ENCODE assay signal across 1 cellular context in the genomic region with DNA sequence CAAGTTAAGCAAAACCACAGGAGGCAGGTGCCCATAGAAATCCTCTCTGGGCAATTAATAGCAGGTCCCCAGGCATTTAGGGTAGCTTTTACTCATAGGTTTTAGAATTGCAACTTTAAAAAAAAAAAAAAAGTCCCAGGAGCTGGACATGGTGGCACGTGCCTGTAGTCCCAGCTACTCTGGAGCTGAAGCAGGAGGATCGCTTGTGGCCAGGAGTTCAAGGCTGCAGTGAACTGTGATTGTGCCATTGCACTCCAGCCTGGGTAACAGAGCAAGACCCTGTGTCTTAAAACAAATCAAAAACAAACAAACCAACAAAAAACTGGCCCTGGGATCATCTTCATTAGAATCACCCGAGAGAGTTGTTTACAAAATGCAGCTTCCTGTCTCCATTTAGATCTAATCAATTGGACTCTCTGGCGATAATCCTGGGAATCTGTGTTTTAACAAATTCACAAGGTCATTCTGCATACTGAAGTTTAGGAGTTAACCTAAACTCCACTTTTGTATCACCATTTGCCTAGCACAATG.
TF ChIP-seq lines count a peak whose summit lies in the region.

No MANE protein-coding gene starts in this region.

TF ChIP-seq in HepG2, 621 proteins besides CTCF, POLR2A, EP300 and RAD21 (continued from another document and continues in another):
- TF ChIP-seq BCL3 (CRISPR knock-in tag; IDR thresholded peaks at IDR 0.05) (0 out of 2 replicates have a peak, but pooled peaks have one; percentile 1), SMARCE1 (IDR thresholded peaks at IDR 0.05; ENCODE audit: borderline replicate concordance) (no peak), FOXO1 (CRISPR knock-in tag; IDR thresholded peaks at IDR 0.05) (no peak), ZFAT (CRISPR knock-in tag; conservative IDR thresholded peaks at IDR 0.05) (no peak), NR3C1 (CRISPR knock-in tag; IDR thresholded peaks at IDR 0.05) (no peak), MYC (CRISPR knock-in tag; IDR thresholded peaks at IDR 0.05; ENCODE audit: borderline replicate concordance) (0 out of 2 replicates have a peak, but pooled peaks have one; percentile 25), AGO2 (optimal IDR thresholded peaks at IDR 0.05; ENCODE audit: low read depth, low read length) (no peak), SATB2 (CRISPR knock-in tag; IDR thresholded peaks at IDR 0.05) (no peak), ZNF136 (CRISPR knock-in tag; IDR thresholded peaks at IDR 0.05; ENCODE audit: low read depth) (no peak), ZSCAN20 (CRISPR knock-in tag; IDR thresholded peaks at IDR 0.05; ENCODE audit: borderline replicate concordance) (no peak), SKI (IDR thresholded peaks at IDR 0.05; ENCODE audit: partially characterized antibody) (no peak), ZNF747 (CRISPR knock-in tag; IDR thresholded peaks at IDR 0.05; ENCODE audit: borderline replicate concordance) (no peak), ZNF766 (CRISPR knock-in tag; IDR thresholded peaks at IDR 0.05; ENCODE audit: borderline replicate concordance) (0 out of 2 replicates have a peak, but pooled peaks have one; percentile 34), POLR2AphosphoS2 (IDR thresholded peaks at IDR 0.05; ENCODE audit: low read depth, low read length) (no peak), RFX3 (CRISPR knock-in tag; IDR thresholded peaks at IDR 0.05) (no peak), MIXL1 (CRISPR knock-in tag; IDR thresholded peaks at IDR 0.05) (no peak), ZGPAT (CRISPR knock-in tag; IDR thresholded peaks at IDR 0.05) (no peak), ARNTL (CRISPR knock-in tag; IDR thresholded peaks at IDR 0.05) (0 out of 2 replicates have a peak, but pooled peaks have one; percentile 18), KAT2B (IDR thresholded peaks at IDR 0.05; ENCODE audit: borderline replicate concordance, low read depth, low read length) (no peak), RORA (CRISPR knock-in tag; IDR thresholded peaks at IDR 0.05) (0 out of 2 replicates have a peak, but pooled peaks have one; percentile 51), JDP2 (CRISPR knock-in tag; IDR thresholded peaks at IDR 0.05; ENCODE audit: borderline replicate concordance) (no peak), NCOR1 (IDR thresholded peaks at IDR 0.05; ENCODE audit: borderline replicate concordance, low read length) (peak; percentile 23; the same call in 1 of the 2 replicates), PITX1 (CRISPR knock-in tag; IDR thresholded peaks at IDR 0.05) (no peak), ZNF776 (CRISPR knock-in tag; IDR thresholded peaks at IDR 0.05) (no peak), PTBP1 (IDR thresholded peaks at IDR 0.05; ENCODE audit: low read depth, low read length, poor library complexity, severe bottlenecking) (no peak), ZMYM2 (CRISPR knock-in tag; IDR thresholded peaks at IDR 0.05) (0 out of 2 replicates have a peak, but pooled peaks have one; percentile 36), THAP11 (CRISPR knock-in tag; IDR thresholded peaks at IDR 0.05) (no peak), ZNF761 (CRISPR knock-in tag; conservative IDR thresholded peaks at IDR 0.05) (no peak), RARA (CRISPR knock-in tag; IDR thresholded peaks at IDR 0.05) (peak; percentile 54; the same call in 1 of the 2 replicates), FOXP4 (CRISPR knock-in tag; IDR thresholded peaks at IDR 0.05) (peak; percentile 75; the same call in 1 of the 2 replicates), ZNF446 (CRISPR knock-in tag; IDR thresholded peaks at IDR 0.05) (no peak), TBX2 (CRISPR knock-in tag; IDR thresholded peaks at IDR 0.05; ENCODE audit: borderline replicate concordance) (peak; percentile 15; the same call in 1 of the 2 replicates), DMAP1 (CRISPR knock-in tag; IDR thresholded peaks at IDR 0.05) (no peak), ZSCAN22 (CRISPR knock-in tag; IDR thresholded peaks at IDR 0.05) (no peak), ARID4A (CRISPR knock-in tag; IDR thresholded peaks at IDR 0.05; ENCODE audit: borderline replicate concordance) (0 out of 2 replicates have a peak, but pooled peaks have one; percentile 17), DBP (CRISPR knock-in tag; IDR thresholded peaks at IDR 0.05; ENCODE audit: not compliant biosample characterization) (no peak), FOXP1 (IDR thresholded peaks at IDR 0.05) (no peak), FOXP1 (CRISPR knock-in tag; IDR thresholded peaks at IDR 0.05) (peak; percentile 42; the same call in 1 of the 2 replicates), ZNF274 (CRISPR knock-in tag; IDR thresholded peaks at IDR 0.05) (no peak), ZNF790 (CRISPR knock-in tag; IDR thresholded peaks at IDR 0.05; ENCODE audit: borderline replicate concordance) (no peak)
- TF ChIP-seq, protein P1, sequence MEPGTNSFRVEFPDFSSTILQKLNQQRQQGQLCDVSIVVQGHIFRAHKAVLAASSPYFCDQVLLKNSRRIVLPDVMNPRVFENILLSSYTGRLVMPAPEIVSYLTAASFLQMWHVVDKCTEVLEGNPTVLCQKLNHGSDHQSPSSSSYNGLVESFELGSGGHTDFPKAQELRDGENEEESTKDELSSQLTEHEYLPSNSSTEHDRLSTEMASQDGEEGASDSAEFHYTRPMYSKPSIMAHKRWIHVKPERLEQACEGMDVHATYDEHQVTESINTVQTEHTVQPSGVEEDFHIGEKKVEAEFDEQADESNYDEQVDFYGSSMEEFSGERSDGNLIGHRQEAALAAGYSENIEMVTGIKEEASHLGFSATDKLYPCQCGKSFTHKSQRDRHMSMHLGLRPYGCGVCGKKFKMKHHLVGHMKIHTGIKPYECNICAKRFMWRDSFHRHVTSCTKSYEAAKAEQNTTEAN (CRISPR knock-in tag; conservative IDR thresholded peaks at IDR 0.05): 0 out of 2 replicates have a peak, but pooled peaks have one; percentile 31
- TF ChIP-seq, protein P2, sequence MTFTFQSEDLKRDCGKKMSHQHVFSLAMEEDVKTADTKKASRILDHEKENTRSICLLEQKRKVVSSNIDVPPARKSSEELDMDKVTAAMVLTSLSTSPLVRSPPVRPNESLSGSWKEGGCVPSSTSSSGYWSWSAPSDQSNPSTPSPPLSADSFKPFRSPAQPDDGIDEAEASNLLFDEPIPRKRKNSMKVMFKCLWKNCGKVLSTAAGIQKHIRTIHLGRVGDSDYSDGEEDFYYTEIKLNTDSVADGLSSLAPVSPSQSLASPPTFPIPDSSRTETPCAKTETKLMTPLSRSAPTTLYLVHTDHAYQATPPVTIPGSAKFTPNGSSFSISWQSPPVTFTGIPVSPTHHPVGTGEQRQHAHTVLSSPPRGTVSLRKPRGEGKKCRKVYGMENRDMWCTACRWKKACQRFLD (CRISPR knock-in tag; IDR thresholded peaks at IDR 0.05; ENCODE audit: borderline replicate concordance): no peak
- TF ChIP-seq, protein P3, sequence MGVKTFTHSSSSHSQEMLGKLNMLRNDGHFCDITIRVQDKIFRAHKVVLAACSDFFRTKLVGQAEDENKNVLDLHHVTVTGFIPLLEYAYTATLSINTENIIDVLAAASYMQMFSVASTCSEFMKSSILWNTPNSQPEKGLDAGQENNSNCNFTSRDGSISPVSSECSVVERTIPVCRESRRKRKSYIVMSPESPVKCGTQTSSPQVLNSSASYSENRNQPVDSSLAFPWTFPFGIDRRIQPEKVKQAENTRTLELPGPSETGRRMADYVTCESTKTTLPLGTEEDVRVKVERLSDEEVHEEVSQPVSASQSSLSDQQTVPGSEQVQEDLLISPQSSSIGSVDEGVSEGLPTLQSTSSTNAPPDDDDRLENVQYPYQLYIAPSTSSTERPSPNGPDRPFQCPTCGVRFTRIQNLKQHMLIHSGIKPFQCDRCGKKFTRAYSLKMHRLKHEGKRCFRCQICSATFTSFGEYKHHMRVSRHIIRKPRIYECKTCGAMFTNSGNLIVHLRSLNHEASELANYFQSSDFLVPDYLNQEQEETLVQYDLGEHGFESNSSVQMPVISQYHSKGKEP (CRISPR knock-in tag; IDR thresholded peaks at IDR 0.05): no peak
- TF ChIP-seq, protein P4, sequence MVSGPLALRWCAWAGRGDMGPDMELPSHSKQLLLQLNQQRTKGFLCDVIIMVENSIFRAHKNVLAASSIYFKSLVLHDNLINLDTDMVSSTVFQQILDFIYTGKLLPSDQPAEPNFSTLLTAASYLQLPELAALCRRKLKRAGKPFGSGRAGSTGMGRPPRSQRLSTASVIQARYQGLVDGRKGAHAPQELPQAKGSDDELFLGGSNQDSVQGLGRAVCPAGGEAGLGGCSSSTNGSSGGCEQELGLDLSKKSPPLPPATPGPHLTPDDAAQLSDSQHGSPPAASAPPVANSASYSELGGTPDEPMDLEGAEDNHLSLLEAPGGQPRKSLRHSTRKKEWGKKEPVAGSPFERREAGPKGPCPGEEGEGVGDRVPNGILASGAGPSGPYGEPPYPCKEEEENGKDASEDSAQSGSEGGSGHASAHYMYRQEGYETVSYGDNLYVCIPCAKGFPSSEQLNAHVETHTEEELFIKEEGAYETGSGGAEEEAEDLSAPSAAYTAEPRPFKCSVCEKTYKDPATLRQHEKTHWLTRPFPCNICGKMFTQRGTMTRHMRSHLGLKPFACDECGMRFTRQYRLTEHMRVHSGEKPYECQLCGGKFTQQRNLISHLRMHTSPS (CRISPR knock-in tag; IDR thresholded peaks at IDR 0.05; ENCODE audit: low read depth): no peak
- TF ChIP-seq, protein P5, sequence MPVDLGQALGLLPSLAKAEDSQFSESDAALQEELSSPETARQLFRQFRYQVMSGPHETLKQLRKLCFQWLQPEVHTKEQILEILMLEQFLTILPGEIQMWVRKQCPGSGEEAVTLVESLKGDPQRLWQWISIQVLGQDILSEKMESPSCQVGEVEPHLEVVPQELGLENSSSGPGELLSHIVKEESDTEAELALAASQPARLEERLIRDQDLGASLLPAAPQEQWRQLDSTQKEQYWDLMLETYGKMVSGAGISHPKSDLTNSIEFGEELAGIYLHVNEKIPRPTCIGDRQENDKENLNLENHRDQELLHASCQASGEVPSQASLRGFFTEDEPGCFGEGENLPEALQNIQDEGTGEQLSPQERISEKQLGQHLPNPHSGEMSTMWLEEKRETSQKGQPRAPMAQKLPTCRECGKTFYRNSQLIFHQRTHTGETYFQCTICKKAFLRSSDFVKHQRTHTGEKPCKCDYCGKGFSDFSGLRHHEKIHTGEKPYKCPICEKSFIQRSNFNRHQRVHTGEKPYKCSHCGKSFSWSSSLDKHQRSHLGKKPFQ (CRISPR knock-in tag; IDR thresholded peaks at IDR 0.05; ENCODE audit: insufficient replicate concordance): no peak
